8 cellular contexts compared by ENCODE assay signal in genomic region chr3:122513386-122514122, GRCh38. TPM values are rescaled to one million over a fixed set of nuclear protein-coding genes. Genes with fewer than 3 reads are reported as not detected.
DNase-seq lines count a peak whose midpoint lies in the region; ATAC-seq and TF ChIP-seq lines count a peak whose summit lies in the region.

No MANE protein-coding gene starts in this region.

- TF ChIP-seq EP300 in stomach (IDR thresholded peaks at IDR 0.05) = no peak

- H3K4me1 Mint-ChIP-seq in activated CD8-positive, alpha-beta memory T cell treated with anti-CD3 and anti-CD28 coated beads, Interleukin-2, amount 10 ng/mL, durations not matched to agents 7 days and 5 days = peaks cover 32% of the 10 kb centered on the region
- peaks cover 43% of the 10 kb centered on the region for H3K4me1 Mint-ChIP-seq in activated CD4-positive, alpha-beta memory T cell treated with anti-CD3 and anti-CD28 coated beads for 36 hours (ENCODE audit: low read depth)

- no peak for DNase-seq in activated CD8-positive, alpha-beta memory T cell treated with anti-CD3 and anti-CD28 coated beads, Interleukin-2, amount 10 ng/mL, durations not matched to agents 7 days and 5 days
- DNase-seq in activated CD8-positive, alpha-beta memory T cell treated with anti-CD3 and anti-CD28 coated beads, Interleukin-2, amount 50 U/mL, for 48 hours = no peak
- DNase-seq in activated CD4-positive, alpha-beta memory T cell treated with anti-CD3 and anti-CD28 coated beads for 36 hours = no peak
- DNase-seq in stomach (no peak), NCI-H1694 treated with DMSO at 0.1 percent for 48 hours (lab: John Stamatoyannopoulos, UW) (no peak), NCI-H187 (lab: John Stamatoyannopoulos, UW) (no peak)

- peak overlapping the region; percentile 45 for H3K27ac Mint-ChIP-seq in activated CD8-positive, alpha-beta memory T cell treated with anti-CD3 and anti-CD28 coated beads, Interleukin-2, amount 10 ng/mL, durations not matched to agents 7 days and 5 days
- H3K27ac Mint-ChIP-seq in activated CD4-positive, alpha-beta memory T cell treated with anti-CD3 and anti-CD28 coated beads for 36 hours = peak overlapping the region; percentile 63

- POLR2A ChIA-PET in activated CD4-positive, alpha-beta memory T cell treated with anti-CD3 and anti-CD28 coated beads for 36 hours (lab: Charles Lee) = interaction anchor here (1.3 to 2.1 kb wide), 3 partner anchors 30 to 129 kb away, joined by 5 to 9 read pairs (median 5); partner anchors contain the start of genes FAM162A and WDR5B

- no peaks in the 10 kb centered on the region for H3K9me3 Mint-ChIP-seq in activated CD8-positive, alpha-beta memory T cell treated with anti-CD3 and anti-CD28 coated beads, Interleukin-2, amount 10 ng/mL, durations not matched to agents 7 days and 5 days (ENCODE audit: low read depth)
- peaks cover 8% of the 10 kb centered on the region for H3K9me3 Mint-ChIP-seq in activated CD4-positive, alpha-beta memory T cell treated with anti-CD3 and anti-CD28 coated beads for 36 hours

- CTCF ChIA-PET in activated CD8-positive, alpha-beta memory T cell treated with anti-CD3 and anti-CD28 coated beads, Interleukin-2, amount 10 ng/mL, durations not matched to agents 7 days and 5 days (lab: Charles Lee) = interaction anchor here (0.8 to 1.6 kb wide), 3 partner anchors 10 to 97 kb away, joined by 3 to 6 read pairs (median 4); partner anchors contain the start of gene WDR5B
- CTCF ChIA-PET in activated CD4-positive, alpha-beta memory T cell treated with anti-CD3 and anti-CD28 coated beads for 36 hours (lab: Charles Lee) = interaction anchor here (0.6 to 2.0 kb wide), 5 partner anchors 44 to 814 kb away, joined by 3 to 14 read pairs (median 4); no protein-coding TSS in a partner anchor

- H3K9me3 ChIP-seq in iPS-18a (ENCODE audit: control insufficient read depth, low read depth, low read length) (no peaks in the 10 kb centered on the region), stomach (no peaks in the 10 kb centered on the region)

- H3K36me3 Mint-ChIP-seq in activated CD8-positive, alpha-beta memory T cell treated with anti-CD3 and anti-CD28 coated beads, Interleukin-2, amount 10 ng/mL, durations not matched to agents 7 days and 5 days = peaks cover 9% of the 10 kb centered on the region
- peaks cover 11% of the 10 kb centered on the region for H3K36me3 Mint-ChIP-seq in activated CD4-positive, alpha-beta memory T cell treated with anti-CD3 and anti-CD28 coated beads for 36 hours

- no peak for TF ChIP-seq CTCF in stomach (IDR thresholded peaks at IDR 0.05)

- peaks cover 15% of the 10 kb centered on the region for H3K4me1 ChIP-seq in iPS-18a (ENCODE audit: control insufficient read depth, low read depth, low read length)
- H3K4me1 ChIP-seq in stomach = peaks cover 21 to 57% (median 42%) of the 10 kb centered on the region in 4 donors

- no peaks in the 10 kb centered on the region for H3K36me3 ChIP-seq in iPS-18a (ENCODE audit: control insufficient read depth, low read depth, low read length)
- H3K36me3 ChIP-seq in stomach = no peaks in the 10 kb centered on the region

- 9 to 13% (median 11%) methylated on average over 19 of the region's 19 CpGs for WGBS in stomach, 5 donors

- H3K4me3 Mint-ChIP-seq in activated CD8-positive, alpha-beta memory T cell treated with anti-CD3 and anti-CD28 coated beads, Interleukin-2, amount 10 ng/mL, durations not matched to agents 7 days and 5 days = peak overlapping the region; percentile 79
- peak overlapping the region; percentile 77 for H3K4me3 Mint-ChIP-seq in activated CD4-positive, alpha-beta memory T cell treated with anti-CD3 and anti-CD28 coated beads for 36 hours

- H3K4me3 ChIP-seq in iPS-18a (ENCODE audit: low read length) (peak overlapping the region; percentile 73), stomach (peak overlapping the region; percentile 58 to 92 (median 82))

- H3K27ac ChIP-seq in iPS-18a (ENCODE audit: low read length) = no peak overlapping the region
- peak overlapping the region; percentile 93 to 99 (median 99) for H3K27ac ChIP-seq in stomach

- H3K27me3 ChIP-seq in iPS-18a (ENCODE audit: control insufficient read depth, insufficient read depth, low read length) = no peaks in the 10 kb centered on the region
- no peaks in the 10 kb centered on the region for H3K27me3 ChIP-seq in stomach

- no peak for ATAC-seq in activated CD8-positive, alpha-beta memory T cell treated with anti-CD3 and anti-CD28 coated beads, Interleukin-2, amount 10 ng/mL, durations not matched to agents 7 days and 5 days
- no peak for ATAC-seq in HG02970 (IDR thresholded peaks at IDR 0.05; ENCODE audit: low FRiP score, unreplicated experiment)

- intact Hi-C loops in activated CD4-positive, alpha-beta memory T cell treated with anti-CD3 and anti-CD28 coated beads for 36 hours (cut with micrococcal nuclease) = loop anchor here (1.0 to 5.0 kb wide), 5 partner anchors 16 to 676 kb away; partner anchors contain the start of genes DTX3L, EAF2, FAM162A and IQCB1
- intact Hi-C loops in stomach (cut with DNase I; ENCODE audit: low total_unique reads) = no loop called here

- H3K9ac ChIP-seq in iPS-18a (ENCODE audit: low read length) = peak overlapping the region; percentile 89

- H3K27me3 Mint-ChIP-seq in activated CD8-positive, alpha-beta memory T cell treated with anti-CD3 and anti-CD28 coated beads, Interleukin-2, amount 10 ng/mL, durations not matched to agents 7 days and 5 days = no peaks in the 10 kb centered on the region
- no peaks in the 10 kb centered on the region for H3K27me3 Mint-ChIP-seq in activated CD4-positive, alpha-beta memory T cell treated with anti-CD3 and anti-CD28 coated beads for 36 hours

- TF ChIP-seq POLR2A in stomach (IDR thresholded peaks at IDR 0.05) = no peak

RNA-seq across cellular contexts. Expression of gene KPNA1, which starts 1.2 kb away (rescaled TPM):
- total RNA-seq in activated CD8-positive, alpha-beta memory T cell treated with anti-CD3 and anti-CD28 coated beads, Interleukin-2, amount 10 ng/mL, durations not matched to agents 7 days and 5 days = 10 to 100 TPM; 45.2 to 65.6 TPM
- total RNA-seq in activated CD4-positive, alpha-beta memory T cell treated with anti-CD3 and anti-CD28 coated beads for 36 hours = 10 to 100 TPM; 43.4 to 46.0 TPM
- total RNA-seq in stomach = 10 to 100 TPM; 28.4 to 88.4 (median 52.5) TPM
- 10 to 100 TPM in 1 of 3 donors, 1 to 10 TPM in 2; 6.7 to 10.1 (median 8.3) TPM for polyA plus RNA-seq in stomach

RNA-seq across cellular contexts. Expression of gene PARP9, which starts 50.5 kb away (rescaled TPM):
- 100 to 1,000 TPM in 1 of 2 experiments, 10 to 100 TPM in 1; 91.8 to 147 TPM for total RNA-seq in activated CD8-positive, alpha-beta memory T cell treated with anti-CD3 and anti-CD28 coated beads, Interleukin-2, amount 10 ng/mL, durations not matched to agents 7 days and 5 days
- total RNA-seq in activated CD4-positive, alpha-beta memory T cell treated with anti-CD3 and anti-CD28 coated beads for 36 hours = 10 to 100 TPM; 38.1 to 38.4 TPM
- 10 to 100 TPM in 4 of 5 donors, 1 to 10 TPM in 1; 1.4 to 42.6 (median 23.9) TPM for total RNA-seq in stomach
- polyA plus RNA-seq in stomach = 10 to 100 TPM; 19.5 to 26.5 (median 21.4) TPM

RNA-seq across cellular contexts. Expression of gene DTX3L, which starts 50.6 kb away (rescaled TPM):
- 100 to 1,000 TPM; 108 to 138 TPM for total RNA-seq in activated CD8-positive, alpha-beta memory T cell treated with anti-CD3 and anti-CD28 coated beads, Interleukin-2, amount 10 ng/mL, durations not matched to agents 7 days and 5 days
- 10 to 100 TPM; 39.6 to 40.8 TPM for total RNA-seq in activated CD4-positive, alpha-beta memory T cell treated with anti-CD3 and anti-CD28 coated beads for 36 hours
- total RNA-seq in stomach = 10 to 100 TPM in 4 of 5 donors, 1 to 10 TPM in 1; 5.8 to 29.0 (median 26.1) TPM
- 10 to 100 TPM in 2 of 3 donors, 1 to 10 TPM in 1; 9.2 to 11.2 (median 10.5) TPM for polyA plus RNA-seq in stomach
